ENCODE assay signal across 8 cellular contexts in the genomic region with DNA sequence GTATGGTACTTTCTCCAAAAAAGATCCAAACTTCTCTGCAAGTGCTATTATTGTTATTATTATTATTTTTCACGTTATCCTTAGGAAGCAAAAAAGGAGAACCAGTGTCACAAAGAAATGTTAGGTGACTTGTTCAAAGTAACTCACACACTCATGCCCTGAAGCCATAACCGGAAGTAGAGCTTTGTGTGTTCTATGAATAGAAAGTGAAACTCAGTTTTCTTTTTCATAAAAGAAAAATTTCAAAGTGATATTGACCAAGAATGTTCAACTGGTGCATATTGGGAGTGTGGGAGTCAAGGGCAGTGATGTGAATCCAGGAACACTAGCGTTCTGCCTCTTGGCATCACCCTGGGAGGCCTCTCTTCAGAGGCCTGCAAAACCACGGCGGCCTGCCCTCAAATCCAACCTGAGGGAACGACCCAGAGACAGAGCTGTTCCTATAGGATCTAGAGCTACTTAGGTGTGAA.
A peak's percentile ranks its signal among the peaks of the same experiment; 100 is the strongest.
DNase-seq lines count a peak whose midpoint lies in the region; ATAC-seq, FAIRE-seq and TF ChIP-seq lines count a peak whose summit lies in the region.

No MANE protein-coding gene starts in this region.

- peaks cover 67% of the 10 kb centered on the region for H3K4me1 Mint-ChIP-seq in activated CD8-positive, alpha-beta T cell treated with anti-CD3 and anti-CD28 coated beads for 36 hours (ENCODE audit: low read depth)
- H3K4me1 Mint-ChIP-seq in memory B cell: peaks cover 8% of the 10 kb centered on the region

- peak overlapping the region; percentile 96 for H3K27ac Mint-ChIP-seq in activated CD8-positive, alpha-beta T cell treated with anti-CD3 and anti-CD28 coated beads for 36 hours
- H3K27ac Mint-ChIP-seq in memory B cell: peak overlapping the region; percentile 71

- H3K27me3 Mint-ChIP-seq in activated CD8-positive, alpha-beta T cell treated with anti-CD3 and anti-CD28 coated beads for 36 hours: no peaks in the 10 kb centered on the region
- peaks cover 8% of the 10 kb centered on the region for H3K27me3 Mint-ChIP-seq in memory B cell

- H3K36me3 Mint-ChIP-seq in activated CD8-positive, alpha-beta T cell treated with anti-CD3 and anti-CD28 coated beads for 36 hours (ENCODE audit: low read depth): peaks cover 76% of the 10 kb centered on the region
- H3K36me3 Mint-ChIP-seq in memory B cell: peaks cover 4% of the 10 kb centered on the region

- H3K4me3 ChIP-seq in brain microvascular endothelial cell (ENCODE audit: low read depth, low read length): no peak overlapping the region

- in situ Hi-C loops in brain microvascular endothelial cell (cut with HindIII; ENCODE audit: low pct_ligation_motif_present, low sequenced_read_pairs): no loop called here

- intact Hi-C loops in activated CD8-positive, alpha-beta T cell treated with anti-CD3 and anti-CD28 coated beads for 36 hours (cut with micrococcal nuclease): loop anchor here (2.0 to 5.0 kb wide), 3 partner anchors 21 to 108 kb away; partner anchors contain the start of gene PRKCQ

- H3K27ac ChIP-seq in brain microvascular endothelial cell: no peak overlapping the region

- peak overlapping the region; percentile 80 for H3K4me3 Mint-ChIP-seq in activated CD8-positive, alpha-beta T cell treated with anti-CD3 and anti-CD28 coated beads for 36 hours
- peak overlapping the region; percentile 68 for H3K4me3 Mint-ChIP-seq in memory B cell

- CTCF ChIA-PET in activated CD8-positive, alpha-beta T cell treated with anti-CD3 and anti-CD28 coated beads for 36 hours (lab: Charles Lee): interaction anchor here (0.6 to 4.1 kb wide), 23 partner anchors 9 to 197 kb away, joined by 3 to 27 read pairs (median 4); no protein-coding TSS in a partner anchor

- peak; percentile 46 for DNase-seq in activated CD4-positive, alpha-beta T cell treated with anti-CD3 and anti-CD28 coated beads for 48 hours
- no peak for DNase-seq in activated CD4-positive, alpha-beta T cell treated with anti-CD3 and anti-CD28 coated beads, Interleukin-2, amount 50 U/mL, for 1 hour
- DNase-seq in activated CD8-positive, alpha-beta T cell treated with anti-CD3 and anti-CD28 coated beads for 36 hours: peak; percentile 49
- peak in 1 of 2 donors; percentile 17 for DNase-seq in memory B cell (ENCODE audit: low spot score in 2 of 2)
- no peak for DNase-seq in superior temporal gyrus (ENCODE audit: extremely low spot score)
- DNase-seq in HTR-8/SVneo (ENCODE audit: insufficient read length, low spot score): no peak
- no peak for DNase-seq in brain microvascular endothelial cell

- H3K36me3 ChIP-seq in brain microvascular endothelial cell (replicated peaks): no peaks in the 10 kb centered on the region

- H3K9me3 Mint-ChIP-seq in activated CD8-positive, alpha-beta T cell treated with anti-CD3 and anti-CD28 coated beads for 36 hours: peaks cover 4% of the 10 kb centered on the region
- H3K9me3 Mint-ChIP-seq in memory B cell: peaks cover 4% of the 10 kb centered on the region

- no peaks in the 10 kb centered on the region for H3K27me3 ChIP-seq in brain microvascular endothelial cell (replicated peaks)

- no peak for TF ChIP-seq CTCF in activated CD8-positive, alpha-beta T cell treated with anti-CD3 and anti-CD28 coated beads for 36 hours (IDR thresholded peaks at IDR 0.05)
- no peak for TF ChIP-seq CTCF in brain microvascular endothelial cell (IDR thresholded peaks at IDR 0.05; ENCODE audit: low read depth, low read length, missing control alignments)

- ATAC-seq in HG03378 (IDR thresholded peaks at IDR 0.05; ENCODE audit: unreplicated experiment) (peak; percentile 77), memory B cell (ENCODE audit: low read depth) (peak; percentile 71)
- peak; percentile 82 for ATAC-seq in activated CD8-positive, alpha-beta T cell treated with anti-CD3 and anti-CD28 coated beads for 36 hours

- FAIRE-seq in HTR-8/SVneo (lab: Jason Lieb, UNC): no peak

- POLR2A ChIA-PET in activated CD8-positive, alpha-beta T cell treated with anti-CD3 and anti-CD28 coated beads for 36 hours (lab: Charles Lee): interaction anchor here (0.7 to 3.2 kb wide), 11 partner anchors 9 to 128 kb away, joined by 3 to 15 read pairs (median 4); partner anchors contain the start of gene PRKCQ

Comparison
In these comparisons a context has a peak if more than half of its experiments do, and no peak if none do; other contexts are left out.
1. DNase-seq: peak in activated CD4-positive, alpha-beta T cell treated with anti-CD3 and anti-CD28 coated beads for 48 hours (single experiment) and activated CD8-positive, alpha-beta T cell treated with anti-CD3 and anti-CD28 coated beads for 36 hours (single experiment); none in activated CD4-positive, alpha-beta T cell treated with anti-CD3 and anti-CD28 coated beads, Interleukin-2, amount 50 U/mL, for 1 hour (single experiment), superior temporal gyrus (single experiment), HTR-8/SVneo (single experiment) and brain microvascular endothelial cell (single experiment).
2. Peak in every context shown above with its lines, with median percentiles within 50 percentile points of each other: ATAC-seq.